In the genomic region with DNA sequence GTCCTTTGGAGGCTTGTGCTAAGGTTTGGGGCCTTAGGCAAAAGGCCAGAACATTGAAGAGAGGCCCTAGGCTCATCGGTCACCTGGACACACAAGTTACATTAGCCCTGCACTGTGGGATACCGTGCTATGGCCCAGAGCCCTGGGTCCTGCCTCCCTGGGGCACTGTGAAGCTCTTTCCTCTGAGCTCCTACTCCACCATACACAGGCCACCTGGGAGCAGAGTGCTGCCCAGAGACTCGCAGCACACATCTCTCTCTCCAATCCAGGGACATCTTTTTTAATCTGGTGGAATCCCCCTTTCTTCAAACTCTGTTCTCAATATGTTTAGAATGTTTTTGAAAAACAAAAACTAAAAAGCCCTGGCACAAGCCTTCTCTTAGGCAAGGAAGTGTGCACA, we compare ENCODE assay signal across 21 cellular contexts.
DNase-seq lines count a peak whose midpoint lies in the region; ATAC-seq, FAIRE-seq and TF ChIP-seq lines count a peak whose summit lies in the region.
"Had no signal": no experiment of that assay in that cellular context is flagged by ENCODE, and none has a peak within 500 bp of the region (broad histone marks: within the 10 kb centered on the region; RNA-seq: fewer than 3 reads in every experiment).

No MANE protein-coding gene starts in this region.

- no peak for TF ChIP-seq RAD21 in IMR-90 (IDR thresholded peaks at IDR 0.05; ENCODE audit: low read length)
- TF ChIP-seq RAD21 in H1 (IDR thresholded peaks at IDR 0.05 in 1 of 2, conservative IDR thresholded peaks at IDR 0.05 in 1 of 2; ENCODE audit: low read depth in 2 of 2, low read length in 2 of 2) = no peak

- 0 out of 2 replicates have a peak overlapping the region, but pooled peaks have one; percentile 8 for H2AK5ac ChIP-seq in IMR-90 (ENCODE audit: low read depth, low read length)
- H2AK5ac ChIP-seq in H1 (ENCODE audit: low read depth, low read length) = no peak overlapping the region

- no peaks in the 10 kb centered on the region for H3K27me3 Mint-ChIP-seq in progenitor cell of endocrine pancreas
- H3K27me3 Mint-ChIP-seq: B cell, T-helper 17 cell had no signal

- H2BK20ac ChIP-seq in IMR-90 (ENCODE audit: low read depth, low read length) (no peak overlapping the region), H1 (ENCODE audit: low read length) (no peak overlapping the region)

- TF ChIP-seq POLR2A in IMR-90 (IDR thresholded peaks at IDR 0.05; ENCODE audit: low read depth, low read length) (no peak), H1 (IDR thresholded peaks at IDR 0.05; ENCODE audit: control extremely low read depth in 1 of 2, low read depth in 2 of 2, low read length in 2 of 2) (no peak)

- no CpG with 5 or more reads among the region's 3 CpGs for whole genome bisulfite sequencing in IMR-90 (ENCODE audit: extremely low coverage in 2 of 2, insufficient read length in 1 of 2), 2 experiments
- WGBS in H1 (ENCODE audit: extremely low coverage in 1 of 2, insufficient coverage in 1 of 2, insufficient read length in 1 of 2, insufficient replicate concordance in 2 of 2, low coverage in 1 of 2, low lambda C conversion rate in 2 of 2, missing lambda C conversion rate in 1 of 2), 2 experiments = 77% methylated on average over 3 of the region's 3 CpGs; no CpG with 5 or more reads in 1 of the 2 experiments

- H4K91ac ChIP-seq in IMR-90 (ENCODE audit: insufficient read depth, low read depth, low read length) (no peak overlapping the region), H1 (replicated peaks; ENCODE audit: insufficient read length, low read length) (no peak overlapping the region)

- no peak overlapping the region for H4K5ac ChIP-seq in IMR-90 (ENCODE audit: low read depth, low read length)
- H4K5ac ChIP-seq in H1 (ENCODE audit: insufficient read length, low read depth, low read length) = no peak overlapping the region

- H2AFZ ChIP-seq in IMR-90 (replicated peaks; ENCODE audit: low read length, poor library complexity) (no peak overlapping the region), H1 (ENCODE audit: low read length) (no peak overlapping the region)

- DNase-seq in GM06990 (ENCODE audit: extremely low read depth, insufficient read length) (no peak), GM20000 (ENCODE audit: low spot score) (peak; percentile 22), IMR-90 (no peak), H1 (ENCODE audit: low read depth in 1 of 2, low spot score in 2 of 2) (no peak), progenitor cell of endocrine pancreas (ENCODE audit: low spot score, unreplicated experiment) (no peak), OCI-M2 (lab: John Stamatoyannopoulos, UW; ENCODE audit: unreplicated experiment) (no peak), NCI-H524 (lab: John Stamatoyannopoulos, UW) (no peak), NCI-H82 (lab: John Stamatoyannopoulos, UW) (no peak)
- DNase-seq: GDM1, H7, NCI-H1930, NCI-H774, OCI-M1, SHP77 treated with DMSO at 0.1 percent for 48 hours, SW 1271, T-helper 17 cell had no signal

- H3K14ac ChIP-seq in IMR-90 (replicated peaks; ENCODE audit: low read depth, low read length) (no peak overlapping the region), H1 (ENCODE audit: insufficient read length) (no peak overlapping the region)

- peaks cover 19% of the 10 kb centered on the region for H3K9me1 ChIP-seq in IMR-90 (ENCODE audit: insufficient read depth, low read length)

- H2BK120ac ChIP-seq in IMR-90 (ENCODE audit: low read depth, low read length) (no peak overlapping the region), H1 (replicated peaks; ENCODE audit: low read depth, low read length) (no peak overlapping the region)

- no peaks in the 10 kb centered on the region for H3K23me2 ChIP-seq in H1 (ENCODE audit: low read depth, low read length)

- no peak overlapping the region for H3K27ac ChIP-seq in IMR-90 (ENCODE audit: insufficient read depth, low read length)
- H3K27ac ChIP-seq in H1 (ENCODE audit: low read depth, low read length) = no peak overlapping the region
- H3K27ac ChIP-seq: A549, KMS-11, SK-N-MC had no signal

- POLR2A ChIA-PET in IMR-90 (lab: Charles Lee; ENCODE audit: unreplicated experiment) (no interaction called here), H1 (lab: Charles Lee; ENCODE audit: partially characterized antibody) (no interaction called here)

- CTCF ChIA-PET in IMR-90 (lab: Yijun Ruan, JAX) (no interaction called here), H1 (lab: Charles Lee; ENCODE audit: partially characterized antibody) (no interaction called here)

- no peak overlapping the region for H3K4me3 Mint-ChIP-seq in progenitor cell of endocrine pancreas (ENCODE audit: low read depth)
- H3K4me3 Mint-ChIP-seq: CD14-positive monocyte, T-helper 17 cell had no signal

- peaks cover 5% of the 10 kb centered on the region; the same call in 1 of the 2 replicates for H3K4me1 ChIP-seq in IMR-90 (ENCODE audit: control insufficient read depth, insufficient read depth, low read length)
- peaks cover 0 to 4% (median under 1%) of the 10 kb centered on the region in 4 experiments; a peak in 2 of 7 replicates for H3K4me1 ChIP-seq in H1 (replicated peaks in 1 of 4; ENCODE audit: control insufficient read depth in 3 of 4, insufficient read depth in 4 of 4, low read length in 3 of 4)
- H3K4me1 ChIP-seq: A549 had no signal

- H3K4me3 ChIP-seq in GM06990 (replicated peaks; ENCODE audit: low read depth, low read length) (peak overlapping the region; percentile 25; the same call in 1 of the 2 replicates), IMR-90 (ENCODE audit: insufficient read depth, low read depth, low read length) (no peak overlapping the region), H1 (ENCODE audit: extremely low read depth in 1 of 4, insufficient read depth in 2 of 4, low read depth in 3 of 4, low read length in 4 of 4) (no peak overlapping the region)
- H3K4me3 ChIP-seq: A549, SK-N-MC had no signal

- FAIRE-seq in H1 (lab: Jason Lieb, UNC) = no peak
- FAIRE-seq: A549 had no signal

- no peak overlapping the region for H2BK12ac ChIP-seq in H1 (ENCODE audit: low read depth, low read length)

- no peak overlapping the region for H3K56ac ChIP-seq in IMR-90 (ENCODE audit: extremely low read depth, insufficient read depth, low read length)
- no peak overlapping the region for H3K56ac ChIP-seq in H1 (replicated peaks; ENCODE audit: insufficient read length, low read depth, low read length)

- no peak for TF ChIP-seq EP300 in H1 (IDR thresholded peaks at IDR 0.05; ENCODE audit: borderline replicate concordance in 1 of 2, low read depth in 2 of 2, low read length in 2 of 2)

- H3K79me1 ChIP-seq in IMR-90 (ENCODE audit: low read depth in 1 of 2, low read length in 2 of 2) (peaks cover 46 to 47% of the 10 kb centered on the region in 2 experiments), H1 (ENCODE audit: low read depth, low read length) (no peaks in the 10 kb centered on the region)

- no peak overlapping the region for H2BK15ac ChIP-seq in IMR-90 (ENCODE audit: low read depth, low read length)
- no peak overlapping the region for H2BK15ac ChIP-seq in H1 (ENCODE audit: low read length)

- H3K27ac Mint-ChIP-seq in progenitor cell of endocrine pancreas = no peak overlapping the region
- H3K27ac Mint-ChIP-seq: B cell, CD14-positive monocyte, T-helper 17 cell had no signal

- H3K9me3 ChIP-seq in IMR-90 (ENCODE audit: control insufficient read depth, insufficient read depth, low read length) (no peaks in the 10 kb centered on the region), H1 (ENCODE audit: insufficient read depth in 2 of 2, low read depth in 1 of 2, low read length in 1 of 2) (no peaks in the 10 kb centered on the region)
- H3K9me3 ChIP-seq: A549 had no signal

- H3K36me3 Mint-ChIP-seq in progenitor cell of endocrine pancreas (ENCODE audit: insufficient read depth) = peaks cover 10% of the 10 kb centered on the region

- H2BK5ac ChIP-seq in IMR-90 (ENCODE audit: low read depth, low read length, poor library complexity, severe bottlenecking) (no peak overlapping the region), H1 (ENCODE audit: low read depth, low read length) (no peak overlapping the region)

- dilution Hi-C loops in IMR-90 (cut with HindIII; ENCODE audit: low sequenced_read_pairs, unreplicated experiment) = no loop called here

- H3K4me1 Mint-ChIP-seq in progenitor cell of endocrine pancreas (ENCODE audit: low read depth) = peaks cover 3% of the 10 kb centered on the region

- H4K20me1 ChIP-seq in IMR-90 (ENCODE audit: insufficient read depth, low read length) = no peaks in the 10 kb centered on the region
- peaks cover 0 to 2% of the 10 kb centered on the region in 2 experiments for H4K20me1 ChIP-seq in H1 (replicated peaks in 1 of 2; ENCODE audit: control insufficient read depth in 1 of 2, insufficient read depth in 2 of 2, low read length in 2 of 2)

- ATAC-seq in IMR-90 (ENCODE audit: low read depth) = no peak
- ATAC-seq: A549, T-helper 17 cell had no signal

- no peak overlapping the region for H4K8ac ChIP-seq in IMR-90 (ENCODE audit: low read depth in 2 of 2, low read length in 2 of 2)
- peak overlapping the region; percentile 6; the same call in 1 of the 2 replicates for H4K8ac ChIP-seq in H1 (ENCODE audit: extremely low read depth, insufficient read depth, low read length)

- no peak overlapping the region for H3K18ac ChIP-seq in IMR-90 (ENCODE audit: low read depth, low read length)
- H3K18ac ChIP-seq in H1 (ENCODE audit: extremely low read depth, low read length) = no peak overlapping the region

- peak overlapping the region; percentile 60 for H2AK9ac ChIP-seq in IMR-90 (replicated peaks; ENCODE audit: low read depth, low read length, poor library complexity)

- H3K27me3 ChIP-seq in GM06990 (replicated peaks; ENCODE audit: control insufficient read depth, insufficient read depth, low read length) (no peaks in the 10 kb centered on the region), IMR-90 (ENCODE audit: control insufficient read depth, insufficient read depth, low read length) (no peaks in the 10 kb centered on the region), H1 (replicated peaks in 1 of 4; ENCODE audit: control insufficient read depth in 3 of 4, extremely low read depth in 1 of 4, insufficient read depth in 3 of 4, low read length in 3 of 4) (no peaks in the 10 kb centered on the region)

- BruUV-seq in IMR-90 (replicated peaks; lab: Mats Ljungman, UMichigan) = no TSS peak

- in situ Hi-C loops in IMR-90 (cut with MboI; ENCODE audit: low sequenced_read_pairs) = no loop called here

- H3K36me3 ChIP-seq in GM06990 (ENCODE audit: control insufficient read depth, insufficient read depth, low read length) = no peaks in the 10 kb centered on the region; the same call in 1 of the 2 replicates
- H3K36me3 ChIP-seq in IMR-90 (ENCODE audit: control insufficient read depth, insufficient read depth, low read length) = peaks cover 4% of the 10 kb centered on the region
- H3K36me3 ChIP-seq in H1 (ENCODE audit: control insufficient read depth in 2 of 4, insufficient read depth in 4 of 4, low read length in 3 of 4) = no peaks in the 10 kb centered on the region

- intact Hi-C loops in IMR-90 (cut with micrococcal nuclease) = no loop called here

- TF ChIP-seq CTCF in GM06990 (IDR thresholded peaks at IDR 0.05; ENCODE audit: insufficient read depth, low read length, poor library complexity, severe bottlenecking) (no peak), GM20000 (IDR thresholded peaks at IDR 0.05; ENCODE audit: extremely low read depth, missing control alignments) (no peak), IMR-90 (conservative IDR thresholded peaks at IDR 0.05; ENCODE audit: low read depth, low read length) (no peak), H1 (IDR thresholded peaks at IDR 0.05; ENCODE audit: control extremely low read depth in 1 of 3, insufficient read depth in 1 of 3, low read depth in 1 of 3, low read length in 3 of 3) (no peak), progenitor cell of endocrine pancreas (IDR thresholded peaks at IDR 0.05; ENCODE audit: unreplicated experiment) (no peak)

- H3K9me3 Mint-ChIP-seq in progenitor cell of endocrine pancreas (ENCODE audit: low read depth) = no peaks in the 10 kb centered on the region

- H3K9ac ChIP-seq in IMR-90 (ENCODE audit: low read depth, low read length) (no peak overlapping the region), H1 (replicated peaks in 1 of 4; ENCODE audit: extremely low read depth in 1 of 4, low read depth in 3 of 4, low read length in 3 of 4) (no peak overlapping the region)
- H3K9ac ChIP-seq: KMS-11 had no signal

- peaks cover 0 to 12% of the 10 kb centered on the region in 2 experiments; a peak in 1 of 4 replicates for H3K79me2 ChIP-seq in H1 (ENCODE audit: control insufficient read depth in 1 of 2, insufficient read depth in 2 of 2, low read length in 2 of 2)

- H3K4me2 ChIP-seq in IMR-90 (ENCODE audit: low read depth, low read length) (no peak overlapping the region), H1 (ENCODE audit: insufficient read depth in 1 of 2, low read depth in 2 of 2, low read length in 2 of 2) (no peak overlapping the region)
- H3K4me2 ChIP-seq: A549, KMS-11 had no signal

- H3K4ac ChIP-seq in IMR-90 (ENCODE audit: low read depth, low read length) = no peak overlapping the region
- no peak overlapping the region for H3K4ac ChIP-seq in H1 (replicated peaks; ENCODE audit: insufficient read length, low read depth, low read length)

- no peak overlapping the region for H3K23ac ChIP-seq in IMR-90 (ENCODE audit: low read depth, low read length)
- no peak overlapping the region for H3K23ac ChIP-seq in H1 (ENCODE audit: insufficient read length)
